In genomic region chr14:72616294-72616693, GRCh38 we compare ENCODE assay signal across 14 cellular contexts.
DNase-seq lines count a peak whose midpoint lies in the region; ATAC-seq and FAIRE-seq lines count a peak whose summit lies in the region.
"Had no signal": no experiment of that assay in that cellular context is flagged by ENCODE, and none has a peak within 500 bp of the region (broad histone marks: within the 10 kb centered on the region; RNA-seq: fewer than 3 reads in every experiment).

No MANE protein-coding gene starts in this region.

- H3K23ac ChIP-seq in mesenchymal stem cell (ENCODE audit: low read length in 2 of 2): no peak overlapping the region

- peak overlapping the region in 1 of 2 experiments; percentile 72 for H3K18ac ChIP-seq in mesenchymal stem cell (ENCODE audit: low read depth in 1 of 2, low read length in 2 of 2)

- H4K8ac ChIP-seq in mesenchymal stem cell (ENCODE audit: low read length): no peak overlapping the region

- H3K4ac ChIP-seq in mesenchymal stem cell (ENCODE audit: low read depth in 1 of 2, low read length in 2 of 2): no peak overlapping the region

- ATAC-seq in GM18873 (IDR thresholded peaks at IDR 0.05; ENCODE audit: low FRiP score, unreplicated experiment): no peak
- ATAC-seq in GM21528 (IDR thresholded peaks at IDR 0.05; ENCODE audit: low FRiP score, unreplicated experiment): no peak
- ATAC-seq: activated naive CD4-positive, alpha-beta T cell treated with anti-CD3 and anti-CD28 coated beads, Interleukin-2, amount 50 U/mL, for 72 hours had no signal

- 45% methylated on average over 4 of the region's 4 CpGs for WGBS in mesenchymal stem cell

- H3K4me3 ChIP-seq in mesenchymal stem cell (ENCODE audit: insufficient read depth in 1 of 2, low read depth in 1 of 2, low read length in 2 of 2): no peak overlapping the region
- H3K4me3 ChIP-seq: tibial artery had no signal

- peak overlapping the region; percentile 100 for H2AK5ac ChIP-seq in mesenchymal stem cell (ENCODE audit: low read length, severe bottlenecking)

- peak overlapping the region; percentile 96 for H3K27ac ChIP-seq in mesenchymal stem cell (ENCODE audit: low read length, poor library complexity, severe bottlenecking)
- H3K27ac ChIP-seq: neutrophil, VCaP had no signal

- H2BK12ac ChIP-seq in mesenchymal stem cell (ENCODE audit: low read length in 2 of 2): peak overlapping the region in 1 of 2 experiments; percentile 70

- peak; percentile 1 for DNase-seq in stimulated activated CD4-positive, alpha-beta T cell treated with anti-CD3 and anti-CD28 coated beads, Interleukin-4, amount 100 ng/mL, for 24 hours
- no peak for DNase-seq in stimulated activated CD4-positive, alpha-beta T cell treated with anti-CD3 and anti-CD28 coated beads, Interleukin-4, amount 100 ng/mL, for 4 hours
- peak; percentile 87 for DNase-seq in mesenchymal stem cell
- DNase-seq in superior temporal gyrus (ENCODE audit: extremely low spot score): no peak
- no peak for DNase-seq in NCI-H774 (lab: John Stamatoyannopoulos, UW)
- DNase-seq: NCI-H2081 treated with DMSO at 0.1 percent for 48 hours; stimulated activated CD4-positive, alpha-beta T cell treated with anti-CD3 and anti-CD28 coated beads, Interleukin-15, amount 100 ng/mL, for 24 hours had no signal

- no peak overlapping the region for H2BK15ac ChIP-seq in mesenchymal stem cell (ENCODE audit: low read depth, poor library complexity, severe bottlenecking)

- H3K36me3 ChIP-seq in mesenchymal stem cell (ENCODE audit: control insufficient read depth in 1 of 2, insufficient read depth in 2 of 2, low read depth in 1 of 2, low read length in 2 of 2): no peaks in the 10 kb centered on the region
- H3K36me3 ChIP-seq: neutrophil, tibial artery had no signal

- no peak overlapping the region for H4K91ac ChIP-seq in mesenchymal stem cell (ENCODE audit: low read length)

- H3K9me3 ChIP-seq in mesenchymal stem cell (ENCODE audit: control insufficient read depth, low read length): no peaks in the 10 kb centered on the region
- H3K9me3 ChIP-seq: neutrophil, tibial artery had no signal

- H3K27me3 ChIP-seq in mesenchymal stem cell (ENCODE audit: control insufficient read depth in 1 of 2, insufficient read depth in 1 of 2, low read length in 2 of 2): no peaks in the 10 kb centered on the region
- H3K27me3 ChIP-seq: neutrophil, tibial artery had no signal

- no peaks in the 10 kb centered on the region for H3K79me1 ChIP-seq in mesenchymal stem cell (replicated peaks; ENCODE audit: low read length, poor library complexity, severe bottlenecking)

- no peak overlapping the region for H2AFZ ChIP-seq in mesenchymal stem cell (ENCODE audit: low read depth, low read length)

- no peak overlapping the region for H2BK120ac ChIP-seq in mesenchymal stem cell (ENCODE audit: low read depth, low read length)

- H3K4me2 ChIP-seq in mesenchymal stem cell (ENCODE audit: low read length, poor library complexity, severe bottlenecking): no peak overlapping the region

- H3K9ac ChIP-seq in mesenchymal stem cell (ENCODE audit: low read length): no peak overlapping the region

- H3K14ac ChIP-seq in mesenchymal stem cell (ENCODE audit: low read length in 2 of 2): no peak overlapping the region

- peaks cover 57% of the 10 kb centered on the region for H3K4me1 ChIP-seq in mesenchymal stem cell (ENCODE audit: control insufficient read depth, insufficient read depth, low read depth, low read length)

- peak; percentile 4 for FAIRE-seq in endometrium (lab: Jason Lieb, UNC)

- H2BK5ac ChIP-seq in mesenchymal stem cell (ENCODE audit: low read depth, low read length, poor library complexity, severe bottlenecking): no peak overlapping the region

Comparison
In these comparisons a context has a peak if more than half of its experiments do, and no peak if none do; other contexts are left out.
1. DNase-seq: peak in stimulated activated CD4-positive, alpha-beta T cell treated with anti-CD3 and anti-CD28 coated beads, Interleukin-4, amount 100 ng/mL, for 24 hours (single experiment) and mesenchymal stem cell (single experiment); none in stimulated activated CD4-positive, alpha-beta T cell treated with anti-CD3 and anti-CD28 coated beads, Interleukin-4, amount 100 ng/mL, for 4 hours (0 of 2), superior temporal gyrus (single experiment) and NCI-H774 (single experiment).